ENCODE assay signal across 1 cellular context in genomic region chr2:28662468-28663095, GRCh38.
TF ChIP-seq lines count a peak whose summit lies in the region.

No MANE protein-coding gene starts in this region.

TF ChIP-seq in HEK293, 187 proteins besides CTCF, POLR2A, EP300 and RAD21 (continued from another document):
- TF ChIP-seq ZSCAN5A (tag by site-specific recombination; IDR thresholded peaks at IDR 0.05) (no peak), ZBTB26 (tag by site-specific recombination; optimal IDR thresholded peaks at IDR 0.05) (no peak), ZNF398 (tag by site-specific recombination; IDR thresholded peaks at IDR 0.05) (no peak), ZBTB21 (tag by site-specific recombination; IDR thresholded peaks at IDR 0.05) (0 out of 2 replicates have a peak, but pooled peaks have one; percentile 32), REPIN1 (tag by site-specific recombination; IDR thresholded peaks at IDR 0.05; ENCODE audit: low read depth) (no peak), ZNF48 (tag by site-specific recombination; IDR thresholded peaks at IDR 0.05) (no peak), ATF2 (tag by site-specific recombination; IDR thresholded peaks at IDR 0.05; ENCODE audit: low read depth) (0 out of 2 replicates have a peak, but pooled peaks have one; percentile 10), ZNF658 (tag by site-specific recombination; IDR thresholded peaks at IDR 0.05) (no peak), ZNF416 (tag by site-specific recombination; IDR thresholded peaks at IDR 0.05) (no peak), ZBTB1 (tag by site-specific recombination; IDR thresholded peaks at IDR 0.05) (no peak), ZNF366 (tag by site-specific recombination; conservative IDR thresholded peaks at IDR 0.05) (no peak), ZBTB20 (tag by site-specific recombination; IDR thresholded peaks at IDR 0.05) (no peak), KLF9 (tag by site-specific recombination; IDR thresholded peaks at IDR 0.05; ENCODE audit: low read depth) (peak; percentile 64), SCRT1 (tag by site-specific recombination; IDR thresholded peaks at IDR 0.05; ENCODE audit: borderline replicate concordance) (no peak), OSR2 (tag by site-specific recombination; IDR thresholded peaks at IDR 0.05) (peak; percentile 75), ZFHX2 (tag by site-specific recombination; conservative IDR thresholded peaks at IDR 0.05) (no peak), KLF7 (tag by site-specific recombination; IDR thresholded peaks at IDR 0.05; ENCODE audit: borderline replicate concordance) (no peak), SCRT2 (tag by site-specific recombination; IDR thresholded peaks at IDR 0.05) (peak; percentile 62), ZNF792 (tag by site-specific recombination; IDR thresholded peaks at IDR 0.05) (no peak), PRDM10 (tag by site-specific recombination; IDR thresholded peaks at IDR 0.05) (no peak), SP7 (tag by site-specific recombination; IDR thresholded peaks at IDR 0.05) (peak; percentile 72), ZNF292 (tag by site-specific recombination; IDR thresholded peaks at IDR 0.05; ENCODE audit: borderline replicate concordance, low read depth) (no peak), ZNF629 (tag by site-specific recombination; IDR thresholded peaks at IDR 0.05) (peak; percentile 66), ZNF623 (tag by site-specific recombination; IDR thresholded peaks at IDR 0.05) (no peak)
